In the genomic region with DNA sequence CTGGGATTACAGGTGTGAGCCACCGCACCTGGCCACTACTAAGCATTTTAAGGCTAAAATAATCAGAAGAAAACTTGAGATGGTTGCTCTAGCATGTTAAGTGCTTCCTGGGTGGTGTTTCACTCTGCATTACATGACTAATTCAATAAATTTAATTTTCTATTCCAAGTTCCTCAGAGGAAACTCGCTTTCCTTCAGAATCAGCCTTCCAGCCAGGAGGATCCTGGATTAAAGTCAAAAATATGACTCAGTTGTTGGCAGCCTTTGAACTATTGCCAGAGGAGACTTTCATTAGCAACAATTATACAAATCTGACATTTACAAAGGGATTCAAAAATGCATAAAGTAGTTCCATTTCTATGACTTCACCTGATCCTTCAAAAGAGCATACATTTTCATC, we compare ENCODE assay signal across 1 cellular context.
TF ChIP-seq lines count a peak whose summit lies in the region.

No MANE protein-coding gene starts in this region.

TF ChIP-seq in GM23338, 12 proteins besides CTCF, POLR2A, EP300 and RAD21 (continued from another document):
- TF ChIP-seq, protein P1, sequence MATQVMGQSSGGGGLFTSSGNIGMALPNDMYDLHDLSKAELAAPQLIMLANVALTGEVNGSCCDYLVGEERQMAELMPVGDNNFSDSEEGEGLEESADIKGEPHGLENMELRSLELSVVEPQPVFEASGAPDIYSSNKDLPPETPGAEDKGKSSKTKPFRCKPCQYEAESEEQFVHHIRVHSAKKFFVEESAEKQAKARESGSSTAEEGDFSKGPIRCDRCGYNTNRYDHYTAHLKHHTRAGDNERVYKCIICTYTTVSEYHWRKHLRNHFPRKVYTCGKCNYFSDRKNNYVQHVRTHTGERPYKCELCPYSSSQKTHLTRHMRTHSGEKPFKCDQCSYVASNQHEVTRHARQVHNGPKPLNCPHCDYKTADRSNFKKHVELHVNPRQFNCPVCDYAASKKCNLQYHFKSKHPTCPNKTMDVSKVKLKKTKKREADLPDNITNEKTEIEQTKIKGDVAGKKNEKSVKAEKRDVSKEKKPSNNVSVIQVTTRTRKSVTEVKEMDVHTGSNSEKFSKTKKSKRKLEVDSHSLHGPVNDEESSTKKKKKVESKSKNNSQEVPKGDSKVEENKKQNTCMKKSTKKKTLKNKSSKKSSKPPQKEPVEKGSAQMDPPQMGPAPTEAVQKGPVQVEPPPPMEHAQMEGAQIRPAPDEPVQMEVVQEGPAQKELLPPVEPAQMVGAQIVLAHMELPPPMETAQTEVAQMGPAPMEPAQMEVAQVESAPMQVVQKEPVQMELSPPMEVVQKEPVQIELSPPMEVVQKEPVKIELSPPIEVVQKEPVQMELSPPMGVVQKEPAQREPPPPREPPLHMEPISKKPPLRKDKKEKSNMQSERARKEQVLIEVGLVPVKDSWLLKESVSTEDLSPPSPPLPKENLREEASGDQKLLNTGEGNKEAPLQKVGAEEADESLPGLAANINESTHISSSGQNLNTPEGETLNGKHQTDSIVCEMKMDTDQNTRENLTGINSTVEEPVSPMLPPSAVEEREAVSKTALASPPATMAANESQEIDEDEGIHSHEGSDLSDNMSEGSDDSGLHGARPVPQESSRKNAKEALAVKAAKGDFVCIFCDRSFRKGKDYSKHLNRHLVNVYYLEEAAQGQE (IDR thresholded peaks at IDR 0.05; ENCODE audit: unreplicated experiment), result no peak
